ENCODE assay signal across 20 cellular contexts in the genomic region with DNA sequence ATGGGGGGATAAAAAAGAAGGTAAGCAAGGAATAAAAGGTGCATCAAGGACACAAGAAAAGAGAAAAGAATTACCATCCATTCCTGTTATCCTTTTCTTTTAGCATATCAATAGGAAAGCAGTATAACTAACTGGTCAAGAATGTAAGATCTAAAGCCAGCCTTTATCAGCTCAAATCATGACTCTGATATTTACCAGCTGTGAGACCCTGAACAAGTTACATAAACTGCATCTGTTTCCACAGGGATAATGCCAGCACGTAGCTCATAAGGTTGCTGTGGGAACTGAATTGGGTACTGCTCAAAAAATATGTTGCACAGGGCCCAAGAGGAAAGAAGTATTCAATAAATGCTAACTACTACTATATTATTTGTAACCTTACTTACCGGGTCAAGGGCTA.
"Had no signal": no experiment of that assay in that cellular context is flagged by ENCODE, and none has a peak within 500 bp of the region (broad histone marks: within the 10 kb centered on the region; RNA-seq: fewer than 3 reads in every experiment).

No MANE protein-coding gene starts in this region.

- H3K27me3 ChIP-seq: colonic mucosa, esophagus squamous epithelium, tibial nerve had no signal

- H3K27ac ChIP-seq: colonic mucosa, esophagus squamous epithelium, tibial nerve had no signal

- H3K4me3 ChIP-seq: colonic mucosa, esophagus squamous epithelium, tibial nerve had no signal

- DNase-seq: activated CD4-positive, alpha-beta T cell treated with anti-CD3 and anti-CD28 coated beads for 1 hour; activated CD4-positive, alpha-beta T cell treated with anti-CD3 and anti-CD28 coated beads, Interleukin-2, amount 50 U/mL, for 1 hour; activated CD8-positive, alpha-beta T cell treated with anti-CD3 and anti-CD28 coated beads, Interleukin-2, amount 10 ng/mL, durations not matched to agents 7 days and 5 days; activated gamma-delta T cell treated with Interleukin-2 at 50 U/mL for 16 hours; anterior cingulate cortex; colonic mucosa; esophagus squamous epithelium; foreskin melanocyte; glutamatergic neuron; hippocampal formation; kidney glomerular epithelial cell; naive thymus-derived CD4-positive, alpha-beta T cell; occipital lobe; small intestine; stimulated activated CD4-positive, alpha-beta T cell treated with anti-CD3 and anti-CD28 coated beads, Interleukin-2, amount 100 ng/mL, for 24 hours; stimulated activated naive CD8-positive, alpha-beta T cell treated with anti-CD3 and anti-CD28 coated beads, Interleukin-15, amount 100 ng/mL, for 72 hours; T-cell had no signal

- H3K36me3 ChIP-seq: colonic mucosa, esophagus squamous epithelium, tibial nerve had no signal

- H3K4me1 ChIP-seq: colonic mucosa, esophagus squamous epithelium, tibial nerve had no signal

- H3K9me3 ChIP-seq: colonic mucosa, esophagus squamous epithelium, tibial nerve had no signal

- ATAC-seq: activated CD8-positive, alpha-beta T cell treated with anti-CD3 and anti-CD28 coated beads, Interleukin-2, amount 10 ng/mL, durations not matched to agents 7 days and 5 days; naive thymus-derived CD4-positive, alpha-beta T cell; sciatic nerve; stimulated activated effector memory CD8-positive, alpha-beta T cell treated with anti-CD3 and anti-CD28 coated beads, Interleukin-12 subunit alpha, Interleukin-12 subunit beta, amount 100 ng/mL, for 72 hours; stimulated activated naive CD8-positive, alpha-beta T cell treated with anti-CD3 and anti-CD28 coated beads, Interleukin-15, amount 100 ng/mL, for 72 hours; T-cell had no signal
